Comparison of ENCODE assay signal across 1 cellular context in the genomic region with DNA sequence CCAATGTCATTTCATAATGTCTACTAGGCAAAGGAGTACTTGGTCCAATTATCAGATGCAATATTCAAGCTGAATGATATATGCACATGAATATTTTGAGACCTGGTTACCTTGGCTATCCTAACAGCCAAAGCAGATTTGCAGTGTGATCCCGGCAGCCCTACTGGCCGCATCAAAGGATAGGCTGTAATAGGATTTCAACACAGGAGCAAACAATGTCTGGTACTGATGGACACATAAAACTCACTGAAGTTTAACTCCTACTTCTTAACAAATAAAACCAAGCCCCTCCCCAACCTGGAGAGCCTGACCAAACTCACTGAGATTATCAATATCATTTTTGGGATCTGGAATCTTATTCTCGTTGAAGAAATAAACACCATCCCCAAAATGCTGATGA.
TF ChIP-seq lines count a peak whose summit lies in the region.

No MANE protein-coding gene starts in this region.

TF ChIP-seq in HepG2, 621 proteins besides CTCF, POLR2A, EP300 and RAD21 (continued from another document and continues in another):
- TF ChIP-seq NFATC3 (CRISPR knock-in tag; IDR thresholded peaks at IDR 0.05): no peak
- TF ChIP-seq, protein P1, sequence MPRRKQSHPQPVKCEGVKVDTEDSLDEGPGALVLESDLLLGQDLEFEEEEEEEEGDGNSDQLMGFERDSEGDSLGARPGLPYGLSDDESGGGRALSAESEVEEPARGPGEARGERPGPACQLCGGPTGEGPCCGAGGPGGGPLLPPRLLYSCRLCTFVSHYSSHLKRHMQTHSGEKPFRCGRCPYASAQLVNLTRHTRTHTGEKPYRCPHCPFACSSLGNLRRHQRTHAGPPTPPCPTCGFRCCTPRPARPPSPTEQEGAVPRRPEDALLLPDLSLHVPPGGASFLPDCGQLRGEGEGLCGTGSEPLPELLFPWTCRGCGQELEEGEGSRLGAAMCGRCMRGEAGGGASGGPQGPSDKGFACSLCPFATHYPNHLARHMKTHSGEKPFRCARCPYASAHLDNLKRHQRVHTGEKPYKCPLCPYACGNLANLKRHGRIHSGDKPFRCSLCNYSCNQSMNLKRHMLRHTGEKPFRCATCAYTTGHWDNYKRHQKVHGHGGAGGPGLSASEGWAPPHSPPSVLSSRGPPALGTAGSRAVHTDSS (CRISPR knock-in tag; conservative IDR thresholded peaks at IDR 0.05): no peak
- TF ChIP-seq GABPB1 (CRISPR knock-in tag; IDR thresholded peaks at IDR 0.05): no peak
- TF ChIP-seq ZC3H4 (CRISPR knock-in tag; IDR thresholded peaks at IDR 0.05; ENCODE audit: borderline replicate concordance): no peak
- TF ChIP-seq ZNF629 (CRISPR knock-in tag; conservative IDR thresholded peaks at IDR 0.05): no peak
- TF ChIP-seq, protein P2, sequence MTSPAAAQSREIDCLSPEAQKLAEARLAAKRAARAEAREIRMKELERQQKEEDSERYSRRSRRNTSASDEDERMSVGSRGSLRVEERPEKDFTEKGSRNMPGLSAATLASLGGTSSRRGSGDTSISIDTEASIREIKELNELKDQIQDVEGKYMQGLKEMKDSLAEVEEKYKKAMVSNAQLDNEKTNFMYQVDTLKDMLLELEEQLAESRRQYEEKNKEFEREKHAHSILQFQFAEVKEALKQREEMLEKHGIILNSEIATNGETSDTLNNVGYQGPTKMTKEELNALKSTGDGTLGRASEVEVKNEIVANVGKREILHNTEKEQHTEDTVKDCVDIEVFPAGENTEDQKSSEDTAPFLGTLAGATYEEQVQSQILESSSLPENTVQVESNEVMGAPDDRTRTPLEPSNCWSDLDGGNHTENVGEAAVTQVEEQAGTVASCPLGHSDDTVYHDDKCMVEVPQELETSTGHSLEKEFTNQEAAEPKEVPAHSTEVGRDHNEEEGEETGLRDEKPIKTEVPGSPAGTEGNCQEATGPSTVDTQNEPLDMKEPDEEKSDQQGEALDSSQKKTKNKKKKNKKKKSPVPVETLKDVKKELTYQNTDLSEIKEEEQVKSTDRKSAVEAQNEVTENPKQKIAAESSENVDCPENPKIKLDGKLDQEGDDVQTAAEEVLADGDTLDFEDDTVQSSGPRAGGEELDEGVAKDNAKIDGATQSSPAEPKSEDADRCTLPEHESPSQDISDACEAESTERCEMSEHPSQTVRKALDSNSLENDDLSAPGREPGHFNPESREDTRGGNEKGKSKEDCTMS (CRISPR knock-in tag; conservative IDR thresholded peaks at IDR 0.05): no peak
- peak; percentile 58 for TF ChIP-seq CEBPG (CRISPR knock-in tag; IDR thresholded peaks at IDR 0.05)
- no peak for TF ChIP-seq CREB1 (IDR thresholded peaks at IDR 0.05)
- no peak for TF ChIP-seq CREB1 (CRISPR knock-in tag; IDR thresholded peaks at IDR 0.05)
- TF ChIP-seq BCL6 (CRISPR knock-in tag; IDR thresholded peaks at IDR 0.05): peak; percentile 28; the same call in 1 of the 2 replicates
- TF ChIP-seq, protein P3, sequence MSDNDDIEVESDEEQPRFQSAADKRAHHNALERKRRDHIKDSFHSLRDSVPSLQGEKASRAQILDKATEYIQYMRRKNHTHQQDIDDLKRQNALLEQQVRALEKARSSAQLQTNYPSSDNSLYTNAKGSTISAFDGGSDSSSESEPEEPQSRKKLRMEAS (IDR thresholded peaks at IDR 0.05): no peak
- TF ChIP-seq, protein P4, sequence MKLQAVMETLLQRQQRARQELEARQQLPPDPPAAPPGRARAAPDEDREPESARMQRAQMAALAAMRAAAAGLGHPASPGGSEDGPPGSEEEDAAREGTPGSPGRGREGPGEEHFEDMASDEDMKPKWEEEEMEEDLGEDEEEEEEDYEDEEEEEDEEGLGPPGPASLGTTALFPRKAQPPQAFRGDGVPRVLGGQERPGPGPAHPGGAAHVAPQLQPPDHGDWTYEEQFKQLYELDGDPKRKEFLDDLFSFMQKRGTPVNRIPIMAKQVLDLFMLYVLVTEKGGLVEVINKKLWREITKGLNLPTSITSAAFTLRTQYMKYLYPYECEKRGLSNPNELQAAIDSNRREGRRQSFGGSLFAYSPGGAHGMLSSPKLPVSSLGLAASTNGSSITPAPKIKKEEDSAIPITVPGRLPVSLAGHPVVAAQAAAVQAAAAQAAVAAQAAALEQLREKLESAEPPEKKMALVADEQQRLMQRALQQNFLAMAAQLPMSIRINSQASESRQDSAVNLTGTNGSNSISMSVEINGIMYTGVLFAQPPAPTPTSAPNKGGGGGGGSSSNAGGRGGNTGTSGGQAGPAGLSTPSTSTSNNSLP (IDR thresholded peaks at IDR 0.05; ENCODE audit: low read depth, low read length): peak; percentile 40; the same call in 1 of the 2 replicates
- TF ChIP-seq, protein P5, sequence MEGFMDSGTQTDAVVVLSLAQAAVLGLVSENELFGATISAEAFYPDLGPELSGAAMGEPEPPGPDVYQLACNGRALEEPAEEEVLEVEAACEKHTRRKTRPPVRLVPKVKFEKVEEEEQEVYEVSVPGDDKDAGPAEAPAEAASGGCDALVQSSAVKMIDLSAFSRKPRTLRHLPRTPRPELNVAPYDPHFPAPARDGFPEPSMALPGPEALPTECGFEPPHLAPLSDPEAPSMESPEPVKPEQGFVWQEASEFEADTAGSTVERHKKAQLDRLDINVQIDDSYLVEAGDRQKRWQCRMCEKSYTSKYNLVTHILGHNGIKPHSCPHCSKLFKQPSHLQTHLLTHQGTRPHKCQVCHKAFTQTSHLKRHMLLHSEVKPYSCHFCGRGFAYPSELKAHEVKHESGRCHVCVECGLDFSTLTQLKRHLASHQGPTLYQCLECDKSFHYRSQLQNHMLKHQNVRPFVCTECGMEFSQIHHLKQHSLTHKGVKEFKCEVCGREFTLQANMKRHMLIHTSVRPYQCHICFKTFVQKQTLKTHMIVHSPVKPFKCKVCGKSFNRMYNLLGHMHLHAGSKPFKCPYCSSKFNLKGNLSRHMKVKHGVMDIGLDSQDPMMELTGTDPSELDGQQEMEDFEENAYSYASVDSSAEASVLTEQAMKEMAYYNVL (CRISPR knock-in tag; IDR thresholded peaks at IDR 0.05; ENCODE audit: borderline replicate concordance): no peak
- no peak for TF ChIP-seq ZNF558 (CRISPR knock-in tag; IDR thresholded peaks at IDR 0.05; ENCODE audit: borderline replicate concordance)
- TF ChIP-seq, protein P6, sequence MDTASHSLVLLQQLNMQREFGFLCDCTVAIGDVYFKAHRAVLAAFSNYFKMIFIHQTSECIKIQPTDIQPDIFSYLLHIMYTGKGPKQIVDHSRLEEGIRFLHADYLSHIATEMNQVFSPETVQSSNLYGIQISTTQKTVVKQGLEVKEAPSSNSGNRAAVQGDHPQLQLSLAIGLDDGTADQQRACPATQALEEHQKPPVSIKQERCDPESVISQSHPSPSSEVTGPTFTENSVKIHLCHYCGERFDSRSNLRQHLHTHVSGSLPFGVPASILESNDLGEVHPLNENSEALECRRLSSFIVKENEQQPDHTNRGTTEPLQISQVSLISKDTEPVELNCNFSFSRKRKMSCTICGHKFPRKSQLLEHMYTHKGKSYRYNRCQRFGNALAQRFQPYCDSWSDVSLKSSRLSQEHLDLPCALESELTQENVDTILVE (CRISPR knock-in tag; IDR thresholded peaks at IDR 0.05): no peak
- TF ChIP-seq, protein P7, sequence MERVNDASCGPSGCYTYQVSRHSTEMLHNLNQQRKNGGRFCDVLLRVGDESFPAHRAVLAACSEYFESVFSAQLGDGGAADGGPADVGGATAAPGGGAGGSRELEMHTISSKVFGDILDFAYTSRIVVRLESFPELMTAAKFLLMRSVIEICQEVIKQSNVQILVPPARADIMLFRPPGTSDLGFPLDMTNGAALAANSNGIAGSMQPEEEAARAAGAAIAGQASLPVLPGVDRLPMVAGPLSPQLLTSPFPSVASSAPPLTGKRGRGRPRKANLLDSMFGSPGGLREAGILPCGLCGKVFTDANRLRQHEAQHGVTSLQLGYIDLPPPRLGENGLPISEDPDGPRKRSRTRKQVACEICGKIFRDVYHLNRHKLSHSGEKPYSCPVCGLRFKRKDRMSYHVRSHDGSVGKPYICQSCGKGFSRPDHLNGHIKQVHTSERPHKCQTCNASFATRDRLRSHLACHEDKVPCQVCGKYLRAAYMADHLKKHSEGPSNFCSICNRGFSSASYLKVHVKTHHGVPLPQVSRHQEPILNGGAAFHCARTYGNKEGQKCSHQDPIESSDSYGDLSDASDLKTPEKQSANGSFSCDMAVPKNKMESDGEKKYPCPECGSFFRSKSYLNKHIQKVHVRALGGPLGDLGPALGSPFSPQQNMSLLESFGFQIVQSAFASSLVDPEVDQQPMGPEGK (CRISPR knock-in tag; IDR thresholded peaks at IDR 0.05): 0 out of 2 replicates have a peak, but pooled peaks have one; percentile 15
- TF ChIP-seq ZKSCAN1 (IDR thresholded peaks at IDR 0.05; ENCODE audit: low read length): peak; percentile 76
- TF ChIP-seq SCMH1 (CRISPR knock-in tag; IDR thresholded peaks at IDR 0.05; ENCODE audit: borderline replicate concordance): no peak
- no peak for TF ChIP-seq ZFAT (CRISPR knock-in tag; conservative IDR thresholded peaks at IDR 0.05)
- TF ChIP-seq, protein P8, sequence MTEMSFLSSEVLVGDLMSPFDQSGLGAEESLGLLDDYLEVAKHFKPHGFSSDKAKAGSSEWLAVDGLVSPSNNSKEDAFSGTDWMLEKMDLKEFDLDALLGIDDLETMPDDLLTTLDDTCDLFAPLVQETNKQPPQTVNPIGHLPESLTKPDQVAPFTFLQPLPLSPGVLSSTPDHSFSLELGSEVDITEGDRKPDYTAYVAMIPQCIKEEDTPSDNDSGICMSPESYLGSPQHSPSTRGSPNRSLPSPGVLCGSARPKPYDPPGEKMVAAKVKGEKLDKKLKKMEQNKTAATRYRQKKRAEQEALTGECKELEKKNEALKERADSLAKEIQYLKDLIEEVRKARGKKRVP (CRISPR knock-in tag; IDR thresholded peaks at IDR 0.05): no peak
- TF ChIP-seq THAP11 (CRISPR knock-in tag; IDR thresholded peaks at IDR 0.05): 0 out of 2 replicates have a peak, but pooled peaks have one; percentile 12
- TF ChIP-seq, protein P9, sequence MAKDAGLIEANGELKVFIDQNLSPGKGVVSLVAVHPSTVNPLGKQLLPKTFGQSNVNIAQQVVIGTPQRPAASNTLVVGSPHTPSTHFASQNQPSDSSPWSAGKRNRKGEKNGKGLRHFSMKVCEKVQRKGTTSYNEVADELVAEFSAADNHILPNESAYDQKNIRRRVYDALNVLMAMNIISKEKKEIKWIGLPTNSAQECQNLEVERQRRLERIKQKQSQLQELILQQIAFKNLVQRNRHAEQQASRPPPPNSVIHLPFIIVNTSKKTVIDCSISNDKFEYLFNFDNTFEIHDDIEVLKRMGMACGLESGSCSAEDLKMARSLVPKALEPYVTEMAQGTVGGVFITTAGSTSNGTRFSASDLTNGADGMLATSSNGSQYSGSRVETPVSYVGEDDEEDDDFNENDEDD (CRISPR knock-in tag; IDR thresholded peaks at IDR 0.05; ENCODE audit: borderline replicate concordance): no peak
- no peak for TF ChIP-seq PHF8 (CRISPR knock-in tag; IDR thresholded peaks at IDR 0.05)
- no peak for TF ChIP-seq ZNF331 (CRISPR knock-in tag; IDR thresholded peaks at IDR 0.05)
- no peak for TF ChIP-seq KMT2B (CRISPR knock-in tag; IDR thresholded peaks at IDR 0.05)
- TF ChIP-seq, protein P10, sequence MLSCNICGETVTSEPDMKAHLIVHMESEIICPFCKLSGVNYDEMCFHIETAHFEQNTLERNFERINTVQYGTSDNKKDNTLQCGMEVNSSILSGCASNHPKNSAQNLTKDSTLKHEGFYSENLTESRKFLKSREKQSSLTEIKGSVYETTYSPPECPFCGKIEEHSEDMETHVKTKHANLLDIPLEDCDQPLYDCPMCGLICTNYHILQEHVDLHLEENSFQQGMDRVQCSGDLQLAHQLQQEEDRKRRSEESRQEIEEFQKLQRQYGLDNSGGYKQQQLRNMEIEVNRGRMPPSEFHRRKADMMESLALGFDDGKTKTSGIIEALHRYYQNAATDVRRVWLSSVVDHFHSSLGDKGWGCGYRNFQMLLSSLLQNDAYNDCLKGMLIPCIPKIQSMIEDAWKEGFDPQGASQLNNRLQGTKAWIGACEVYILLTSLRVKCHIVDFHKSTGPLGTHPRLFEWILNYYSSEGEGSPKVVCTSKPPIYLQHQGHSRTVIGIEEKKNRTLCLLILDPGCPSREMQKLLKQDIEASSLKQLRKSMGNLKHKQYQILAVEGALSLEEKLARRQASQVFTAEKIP (CRISPR knock-in tag; IDR thresholded peaks at IDR 0.05; ENCODE audit: borderline replicate concordance): no peak
- TF ChIP-seq TAF15 (IDR thresholded peaks at IDR 0.05; ENCODE audit: low read depth, low read length, poor library complexity, severe bottlenecking): no peak
- TF ChIP-seq PHF5A (CRISPR knock-in tag; IDR thresholded peaks at IDR 0.05; ENCODE audit: low read depth, unreplicated experiment): no peak
- TF ChIP-seq, protein P11, sequence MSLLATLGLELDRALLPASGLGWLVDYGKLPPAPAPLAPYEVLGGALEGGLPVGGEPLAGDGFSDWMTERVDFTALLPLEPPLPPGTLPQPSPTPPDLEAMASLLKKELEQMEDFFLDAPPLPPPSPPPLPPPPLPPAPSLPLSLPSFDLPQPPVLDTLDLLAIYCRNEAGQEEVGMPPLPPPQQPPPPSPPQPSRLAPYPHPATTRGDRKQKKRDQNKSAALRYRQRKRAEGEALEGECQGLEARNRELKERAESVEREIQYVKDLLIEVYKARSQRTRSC (CRISPR knock-in tag; IDR thresholded peaks at IDR 0.05; ENCODE audit: low read depth): no peak
- no peak for TF ChIP-seq REPIN1 (CRISPR knock-in tag; IDR thresholded peaks at IDR 0.05; ENCODE audit: borderline replicate concordance, low read depth)
- TF ChIP-seq, protein P12, sequence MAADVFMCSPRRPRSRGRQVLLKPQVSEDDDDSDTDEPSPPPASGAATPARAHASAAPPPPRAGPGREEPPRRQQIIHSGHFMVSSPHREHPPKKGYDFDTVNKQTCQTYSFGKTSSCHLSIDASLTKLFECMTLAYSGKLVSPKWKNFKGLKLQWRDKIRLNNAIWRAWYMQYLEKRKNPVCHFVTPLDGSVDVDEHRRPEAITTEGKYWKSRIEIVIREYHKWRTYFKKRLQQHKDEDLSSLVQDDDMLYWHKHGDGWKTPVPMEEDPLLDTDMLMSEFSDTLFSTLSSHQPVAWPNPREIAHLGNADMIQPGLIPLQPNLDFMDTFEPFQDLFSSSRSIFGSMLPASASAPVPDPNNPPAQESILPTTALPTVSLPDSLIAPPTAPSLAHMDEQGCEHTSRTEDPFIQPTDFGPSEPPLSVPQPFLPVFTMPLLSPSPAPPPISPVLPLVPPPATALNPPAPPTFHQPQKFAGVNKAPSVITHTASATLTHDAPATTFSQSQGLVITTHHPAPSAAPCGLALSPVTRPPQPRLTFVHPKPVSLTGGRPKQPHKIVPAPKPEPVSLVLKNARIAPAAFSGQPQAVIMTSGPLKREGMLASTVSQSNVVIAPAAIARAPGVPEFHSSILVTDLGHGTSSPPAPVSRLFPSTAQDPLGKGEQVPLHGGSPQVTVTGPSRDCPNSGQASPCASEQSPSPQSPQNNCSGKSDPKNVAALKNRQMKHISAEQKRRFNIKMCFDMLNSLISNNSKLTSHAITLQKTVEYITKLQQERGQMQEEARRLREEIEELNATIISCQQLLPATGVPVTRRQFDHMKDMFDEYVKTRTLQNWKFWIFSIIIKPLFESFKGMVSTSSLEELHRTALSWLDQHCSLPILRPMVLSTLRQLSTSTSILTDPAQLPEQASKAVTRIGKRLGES (CRISPR knock-in tag; IDR thresholded peaks at IDR 0.05; ENCODE audit: borderline replicate concordance): no peak
- TF ChIP-seq HNRNPUL1 (IDR thresholded peaks at IDR 0.05; ENCODE audit: low read depth, low read length): no peak
